In the genomic region with DNA sequence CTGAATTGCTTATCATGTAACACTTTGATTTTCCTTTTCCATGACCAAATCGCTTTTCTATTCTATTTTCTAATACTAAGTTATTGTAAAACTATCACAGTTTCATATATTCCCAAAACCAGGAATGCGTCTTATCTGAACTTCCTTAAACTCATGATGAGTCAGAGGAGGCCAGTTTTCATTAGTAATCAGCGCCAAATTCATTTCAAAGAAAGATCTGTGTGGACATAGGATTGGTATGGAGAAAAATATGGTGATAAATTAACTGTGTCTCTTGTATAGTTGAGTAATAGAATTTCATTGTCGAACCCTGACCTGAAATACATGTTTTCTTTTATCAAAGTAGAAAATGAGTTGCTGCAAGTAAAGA, we compare ENCODE assay signal across 1 cellular context.
TF ChIP-seq lines count a peak whose summit lies in the region.

No MANE protein-coding gene starts in this region.

TF ChIP-seq in SK-N-SH, 30 proteins besides CTCF, POLR2A, EP300 and RAD21 (continued from another document):
- no peak for TF ChIP-seq NRF1 (IDR thresholded peaks at IDR 0.05; ENCODE audit: low read depth, low read length)
- TF ChIP-seq YY1 (IDR thresholded peaks at IDR 0.05; ENCODE audit: low read depth), result no peak
- TF ChIP-seq CHD2 (IDR thresholded peaks at IDR 0.05; ENCODE audit: low read length, partially characterized antibody), result no peak
- peak; percentile 90 for TF ChIP-seq PBX3 (IDR thresholded peaks at IDR 0.05)
